Comparison of ENCODE assay signal across 26 cellular contexts in genomic region chr21:42860345-42860744, GRCh38.
"Had no signal": no experiment of that assay in that cellular context is flagged by ENCODE, and none has a peak within 500 bp of the region (broad histone marks: within the 10 kb centered on the region; RNA-seq: fewer than 3 reads in every experiment).

No MANE protein-coding gene starts in this region.

- H3K27me3 Mint-ChIP-seq: activated naive CD8-positive, alpha-beta T cell treated with anti-CD3 and anti-CD28 coated beads for 36 hours; T-helper 17 cell had no signal

- H3K4me3 Mint-ChIP-seq: activated CD8-positive, alpha-beta T cell treated with anti-CD3 and anti-CD28 coated beads, Interleukin-2, amount 10 ng/mL, durations not matched to agents 7 days and 5 days; activated naive CD4-positive, alpha-beta T cell treated with anti-CD3 and anti-CD28 coated beads for 36 hours; activated naive CD8-positive, alpha-beta T cell treated with anti-CD3 and anti-CD28 coated beads for 36 hours; activated T-cell treated with anti-CD3 and anti-CD28 coated beads, Interleukin-2, amount 50 U/mL, for 4 hours; WTC11 had no signal

- H3K9me3 Mint-ChIP-seq: activated naive CD4-positive, alpha-beta T cell treated with anti-CD3 and anti-CD28 coated beads for 36 hours; activated naive CD8-positive, alpha-beta T cell treated with anti-CD3 and anti-CD28 coated beads for 36 hours; activated T-cell treated with anti-CD3 and anti-CD28 coated beads, Interleukin-2, amount 50 U/mL, for 4 hours; WTC11 had no signal

- H3K27ac Mint-ChIP-seq: activated CD8-positive, alpha-beta T cell treated with anti-CD3 and anti-CD28 coated beads, Interleukin-2, amount 10 ng/mL, durations not matched to agents 7 days and 5 days; activated naive CD4-positive, alpha-beta T cell treated with anti-CD3 and anti-CD28 coated beads for 36 hours; activated naive CD8-positive, alpha-beta T cell treated with anti-CD3 and anti-CD28 coated beads for 36 hours; T-helper 17 cell; WTC11 had no signal

- DNase-seq: activated CD4-positive, alpha-beta T cell treated with anti-CD3 and anti-CD28 coated beads for 48 hours; activated CD4-positive, alpha-beta T cell treated with anti-CD3 and anti-CD28 coated beads, Interleukin-2, amount 50 U/mL, for 4 hours; activated CD4-positive, CD25-positive, alpha-beta regulatory T cell treated with anti-CD3 and anti-CD28 coated beads, Interleukin-2, amount 50 U/mL, for 72 hours; activated CD8-positive, alpha-beta T cell treated with anti-CD3 and anti-CD28 coated beads, Interleukin-2, amount 10 ng/mL, durations not matched to agents 7 days and 5 days; activated effector memory CD4-positive, alpha-beta T cell treated with anti-CD3 and anti-CD28 coated beads, Interleukin-2, amount 50 U/mL, for 16 hours; activated naive CD4-positive, alpha-beta T cell treated with anti-CD3 and anti-CD28 coated beads for 36 hours; activated naive CD8-positive, alpha-beta T cell treated with anti-CD3 and anti-CD28 coated beads for 36 hours; activated T-cell treated with anti-CD3 and anti-CD28 coated beads, Interleukin-2, amount 50 U/mL, for 4 hours; anterior cingulate cortex; caudate nucleus; KBM-7; MV-4-11; NCI-H1092 treated with DMSO at 0.1 percent for 48 hours; NCI-H1417 treated with DMSO at 0.1 percent for 48 hours; NCI-H1694; NCI-H2029; NCI-H2107; NCI-H2171 treated with DMSO at 0.1 percent for 48 hours; NCI-H226; NCI-H510A; NCI-H69; PC-3; SIG-M5; T-helper 17 cell; T-helper 9 cell had no signal
